In the genomic region with DNA sequence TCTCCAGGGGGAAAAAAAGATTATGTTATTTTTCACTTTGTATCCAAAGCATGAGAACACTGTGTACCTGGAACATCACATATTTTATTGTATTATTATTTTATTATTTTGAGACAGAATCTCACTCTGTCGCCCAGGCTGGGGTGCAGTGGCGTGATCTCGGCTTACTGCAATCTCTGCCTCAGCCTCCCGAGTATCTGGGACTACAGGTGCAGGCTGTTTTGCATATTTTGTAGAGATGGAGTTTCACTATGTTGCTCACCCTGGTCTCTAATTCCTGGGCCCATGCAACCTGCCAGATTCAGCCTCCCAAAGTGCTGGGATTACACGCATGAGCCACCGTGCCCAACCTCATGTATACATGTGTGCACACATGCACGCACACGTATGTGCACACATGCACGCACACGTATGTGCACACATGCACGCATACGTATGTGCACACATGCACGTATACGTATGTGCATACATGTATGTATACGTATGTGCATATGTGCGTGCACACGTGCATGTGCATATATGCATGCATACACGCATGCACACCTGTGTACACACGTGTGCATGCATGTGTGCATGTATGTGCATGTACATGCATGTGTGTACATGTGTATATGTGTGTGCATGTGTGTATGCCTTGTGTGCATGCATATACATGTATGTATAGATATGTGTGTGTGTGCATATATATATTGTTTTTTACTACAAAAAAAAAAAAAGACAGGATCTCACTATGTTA, we compare ENCODE assay signal across 19 cellular contexts. TPM values are rescaled to one million over a fixed set of nuclear protein-coding genes. Genes with fewer than 3 reads are reported as not detected.
DNase-seq lines count a peak whose midpoint lies in the region; ATAC-seq, FAIRE-seq and TF ChIP-seq lines count a peak whose summit lies in the region.
"Had no signal": no experiment of that assay in that cellular context is flagged by ENCODE, and none has a peak within 500 bp of the region (broad histone marks: within the 10 kb centered on the region; RNA-seq: fewer than 3 reads in every experiment).

No MANE protein-coding gene starts in this region.

- RAD21 ChIA-PET in GM12878 (lab: Charles Lee; ENCODE audit: unreplicated experiment): no interaction called here

- H3K27ac ChIP-seq in GM12878 (ENCODE audit: control insufficient read depth, insufficient read depth) (no peak overlapping the region), testis (no peak overlapping the region), spleen (no peak overlapping the region)

- no TSS peak for BruUV-seq in GM12878 (replicated peaks; lab: Mats Ljungman, UMichigan)

- H3K9ac ChIP-seq in GM12878 (ENCODE audit: control insufficient read depth, insufficient read depth, low read length): no peak overlapping the region

- peaks cover 3% of the 10 kb centered on the region for H3K4me1 ChIP-seq in GM12878 (ENCODE audit: control insufficient read depth, insufficient read depth, low read length)
- H3K4me1 ChIP-seq in testis: peaks cover 10% of the 10 kb centered on the region
- peaks cover 3 to 14% (median 8%) of the 10 kb centered on the region in 6 donors for H3K4me1 ChIP-seq in spleen
- H3K4me1 ChIP-seq: HAP-1 had no signal

- no peak for TF ChIP-seq CTCF in GM12878 (IDR thresholded peaks at IDR 0.05 in 2 of 3, conservative IDR thresholded peaks at IDR 0.05 in 1 of 3; ENCODE audit: control insufficient read depth in 2 of 3, extremely low read depth in 1 of 3, insufficient read depth in 1 of 3, low read depth in 3 of 3, low read length in 3 of 3)
- TF ChIP-seq CTCF in testis (IDR thresholded peaks at IDR 0.05): no peak
- TF ChIP-seq CTCF in spleen (IDR thresholded peaks at IDR 0.05 in 8 of 11, conservative IDR thresholded peaks at IDR 0.05 in 3 of 11): no peak

- H2AFZ ChIP-seq in GM12878 (ENCODE audit: control insufficient read depth, low read depth, low read length): no peak overlapping the region

- SMC1A ChIA-PET in GM12878 (lab: Charles Lee; ENCODE audit: uncharacterized antibody, unreplicated experiment): no interaction called here

- WGBS in GM12878 (ENCODE audit: insufficient coverage, insufficient replicate concordance, low lambda C conversion rate, missing lambda C conversion rate): 61% methylated on average over 19 of the region's 19 CpGs
- 71 to 76% methylated on average over 19 of the region's 19 CpGs for whole genome bisulfite sequencing in testis, 2 donors
- WGBS in spleen, 5 donors: 80 to 96% (median 86%) methylated on average over 19 of the region's 19 CpGs

- H4K20me1 ChIP-seq in GM12878 (ENCODE audit: control insufficient read depth, insufficient read depth): no peaks in the 10 kb centered on the region

- TF ChIP-seq RAD21 in GM12878 (IDR thresholded peaks at IDR 0.05; ENCODE audit: insufficient read depth, low read depth, low read length): no peak

- DNase-seq in GM12878 (ENCODE audit: low read depth, low spot score): no peak
- peak; percentile 54 for DNase-seq in testis
- DNase-seq in stimulated activated CD8-positive, alpha-beta memory T cell treated with anti-CD3 and anti-CD28 coated beads, Interleukin-4, amount 100 ng/mL, for 48 hours: no peak
- no peak for DNase-seq in spleen
- no peak for DNase-seq in activated CD8-positive, alpha-beta memory T cell treated with anti-CD3 and anti-CD28 coated beads, Interleukin-2, amount 50 U/mL, for 4 hours
- DNase-seq: CD4-positive, CD25-positive, alpha-beta regulatory T cell; EL; GF-D8; MG63; NCI-H1417; NCI-H1694 treated with DMSO at 0.1 percent for 48 hours; NCI-H2081 treated with DMSO at 0.1 percent for 48 hours; NCI-H2171 treated with DMSO at 0.1 percent for 48 hours; NCI-H524 treated with DMSO at 0.1 percent for 48 hours; PC-3; Right ventricle myocardium superior had no signal

- no peaks in the 10 kb centered on the region for H3K79me2 ChIP-seq in GM12878 (ENCODE audit: control insufficient read depth, insufficient read depth, low read length)

- H3K4me3 ChIP-seq in GM12878 (no peak overlapping the region), testis (no peak overlapping the region), spleen (no peak overlapping the region)
- H3K4me3 ChIP-seq: HAP-1, MG63 had no signal

- TF ChIP-seq POLR2A in GM12878 (IDR thresholded peaks at IDR 0.05; ENCODE audit: low read depth, low read length): no peak
- TF ChIP-seq POLR2A in testis (IDR thresholded peaks at IDR 0.05): no peak
- no peak for TF ChIP-seq POLR2A in spleen (IDR thresholded peaks at IDR 0.05)

- POLR2A ChIA-PET in GM12878 (lab: Charles Lee): no interaction called here

- H3K27me3 ChIP-seq in GM12878 (replicated peaks in 1 of 2; ENCODE audit: control insufficient read depth in 2 of 2, insufficient read depth in 2 of 2, low read length in 1 of 2): no peaks in the 10 kb centered on the region
- H3K27me3 ChIP-seq in testis: no peaks in the 10 kb centered on the region
- H3K27me3 ChIP-seq in spleen (replicated peaks in 1 of 7): no peaks in the 10 kb centered on the region
- H3K27me3 ChIP-seq: MG63 had no signal

- in situ Hi-C loops in GM12878 (cut with MboI): no loop called here

- no peak overlapping the region for H3K4me2 ChIP-seq in GM12878 (ENCODE audit: control insufficient read depth, insufficient read depth)

- TF ChIP-seq EP300 in GM12878 (IDR thresholded peaks at IDR 0.05; ENCODE audit: borderline replicate concordance in 1 of 2, control insufficient read depth in 1 of 2, low read depth in 2 of 2, low read length in 2 of 2): no peak

- no peak for FAIRE-seq in GM12878 (lab: Jason Lieb, UNC)

- no peaks in the 10 kb centered on the region for H3K9me3 ChIP-seq in GM12878 (replicated peaks; ENCODE audit: control insufficient read depth, insufficient read depth, low read length)
- no peaks in the 10 kb centered on the region for H3K9me3 ChIP-seq in testis
- H3K9me3 ChIP-seq in spleen: no peaks in the 10 kb centered on the region
- H3K9me3 ChIP-seq: HAP-1, MG63 had no signal

- CTCF ChIA-PET in GM12878 (lab: Yijun Ruan, JAX): no interaction called here

- peak; percentile 63 for ATAC-seq in GM19395 (IDR thresholded peaks at IDR 0.05; ENCODE audit: unreplicated experiment)
- peak; percentile 47 for ATAC-seq in HG03354 (IDR thresholded peaks at IDR 0.05; ENCODE audit: poor library complexity, severe bottlenecking, unreplicated experiment)
- ATAC-seq in GM12878: no peak
- ATAC-seq: PC-3 had no signal

- H3K36me3 ChIP-seq in GM12878 (ENCODE audit: control insufficient read depth in 2 of 2, insufficient read depth in 2 of 2, low read length in 1 of 2) (no peaks in the 10 kb centered on the region), testis (ENCODE audit: low read depth, missing control alignments) (no peaks in the 10 kb centered on the region), spleen (no peaks in the 10 kb centered on the region)
- H3K36me3 ChIP-seq: HAP-1, MG63 had no signal

- intact Hi-C loops in GM12878 (cut with micrococcal nuclease; ENCODE audit: unreplicated experiment) (no loop called here), testis (cut with DNase I; ENCODE audit: low total_unique reads) (no loop called here), spleen (cut with DNase I; ENCODE audit: low total_unique reads) (loop anchor here (10.0 kb wide), 1 partner anchor 52 kb away; no protein-coding TSS in a partner anchor)

TF ChIP-seq in GM12878, 131 proteins besides CTCF, POLR2A, EP300 and RAD21:
- TF ChIP-seq NR2C2 (IDR thresholded peaks at IDR 0.05; ENCODE audit: borderline replicate concordance, control insufficient read depth, insufficient read length, low read depth) (peak; percentile 45), HCFC1 (IDR thresholded peaks at IDR 0.05; ENCODE audit: low read length) (no peak)

RNA-seq across cellular contexts. Expression of gene UGCG, which starts 9.5 kb away (rescaled TPM):
- total RNA-seq in GM12878 (2013; cell fraction: nucleolus; rRNA removed): 287 and 299 TPM in 2 replicates
- total RNA-seq in GM12878 (2014; rRNA removed) (54.3 and 65.1 TPM in 2 replicates), GM12878 (2014; rRNA removed; fragmentation: Illumina TruSeq; extraction: Trizol) (58.3 and 59.5 TPM in 2 replicates), GM12878 (2021) (47.7 and 49.7 TPM in 2 replicates), testis (10 to 100 TPM; 29.0 to 38.6 TPM), spleen (100 to 1,000 TPM in 3 of 7 donors, 10 to 100 TPM in 4; 62.8 to 178 (median 100.0) TPM)
- polyA plus RNA-seq in GM12878 (2011; ENCODE audit: low read depth): 20.1 TPM
- polyA plus RNA-seq in GM12878 (2011; rRNA removed) (96.6 and 143 TPM in 2 replicates), GM12878 (2014; fragmentation: Illumina TruSeq; extraction: Trizol) (35.0 and 42.8 TPM in 2 replicates), GM12878 (2014; fragmentation: Nextera tagmentation; extraction: Ambion mirVana) (10 to 100 TPM; 48.0 to 62.1 TPM), GM12878 (2014; rRNA removed) (33.5 and 42.8 TPM in 2 replicates), GM12878 (2016; fragmentation: Nextera tagmentation; extraction: Ambion mirVana) (10 to 100 TPM; 21.7 to 30.5 TPM), testis (ENCODE audit: insufficient read depth, low read depth, low replicate concordance) (13.3 TPM), spleen (10 to 100 TPM; 18.1 to 23.8 (median 20.7) TPM)
- polyA plus RNA-seq in GM12878 (2011; cell fraction: cytosol; rRNA removed): 28.8 and 33.4 TPM in 2 replicates
- polyA plus RNA-seq in GM12878 (2011; cell fraction: nucleus; rRNA removed): 44.7 and 51.1 TPM in 2 replicates
- 30.8 and 42.3 TPM in 2 replicates for polyA plus RNA-seq in GM12878 (2012)
- polyA minus RNA-seq in GM12878 (2011; rRNA and poly(A)+ RNA removed): 63.0 and 82.2 TPM in 2 replicates
- polyA minus RNA-seq in GM12878 (2011; cell fraction: cytosol; rRNA and poly(A)+ RNA removed): 46.4 and 57.0 TPM in 2 replicates
- 54.2 and 77.7 TPM in 2 replicates for polyA minus RNA-seq in GM12878 (2011; cell fraction: nucleus; rRNA and poly(A)+ RNA removed)
